Comparison of ENCODE assay signal across 11 cellular contexts in the genomic region with DNA sequence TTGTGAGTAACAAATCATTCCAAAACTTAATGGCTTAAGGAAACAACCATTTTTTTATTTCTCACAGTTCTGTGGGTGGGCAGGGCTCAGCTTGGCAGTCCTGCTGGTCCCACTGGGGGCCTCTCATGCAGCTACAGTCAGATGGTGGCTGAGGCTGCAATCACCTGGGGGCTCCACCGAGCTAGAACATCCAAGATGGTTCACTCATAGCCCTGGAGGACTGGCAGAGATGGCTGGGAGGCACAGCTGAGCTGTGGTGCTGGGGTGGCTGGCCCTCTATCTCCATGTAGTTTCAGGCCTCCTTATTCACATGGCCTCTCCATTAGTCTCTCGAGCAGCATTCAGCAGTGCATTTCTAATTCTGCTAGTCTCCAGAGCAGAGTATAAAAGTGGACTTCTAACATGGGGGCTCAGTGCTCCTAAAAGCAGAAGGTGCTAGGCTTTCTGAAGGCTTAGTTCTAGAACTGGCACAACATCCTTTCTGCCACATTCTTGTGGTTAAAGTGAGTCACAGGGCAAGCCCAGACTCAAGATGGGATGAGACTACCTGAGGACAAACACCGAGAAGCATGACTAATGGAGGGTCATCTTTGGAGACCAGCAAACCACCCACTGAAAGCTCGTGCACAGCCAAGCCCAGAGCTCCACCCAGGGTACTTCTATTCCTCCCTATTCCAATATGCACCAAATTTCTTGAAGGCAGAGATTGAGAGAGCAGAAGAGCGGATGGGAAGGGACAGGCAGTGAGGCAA. TPM values are rescaled to one million over a fixed set of nuclear protein-coding genes. Genes with fewer than 3 reads are reported as not detected.
DNase-seq lines count a peak whose midpoint lies in the region; ATAC-seq and TF ChIP-seq lines count a peak whose summit lies in the region.
"Had no signal": no experiment of that assay in that cellular context is flagged by ENCODE, and none has a peak within 500 bp of the region (broad histone marks: within the 10 kb centered on the region; RNA-seq: fewer than 3 reads in every experiment).

No MANE protein-coding gene starts in this region.

- H3K27ac ChIP-seq in Panc1 (ENCODE audit: low read length) = no peak overlapping the region
- H3K27ac ChIP-seq: SK-N-MC had no signal

- ATAC-seq in GM18861 (IDR thresholded peaks at IDR 0.05; ENCODE audit: unreplicated experiment) = peak; percentile 70
- peak; percentile 68 for ATAC-seq in Panc1
- no peak for ATAC-seq in GM21576 (IDR thresholded peaks at IDR 0.05; ENCODE audit: unreplicated experiment)
- no peak for ATAC-seq in natural killer cell

- no peaks in the 10 kb centered on the region for H3K36me3 Mint-ChIP-seq in natural killer cell

- H3K9me3 ChIP-seq in Panc1 (ENCODE audit: control insufficient read depth, insufficient read depth, low read depth, low read length) = no peaks in the 10 kb centered on the region

- no peaks in the 10 kb centered on the region for H3K9me3 Mint-ChIP-seq in natural killer cell

- peaks cover 5% of the 10 kb centered on the region for H3K4me1 ChIP-seq in Panc1 (ENCODE audit: control insufficient read depth, insufficient read depth, low read length)

- no peak overlapping the region for H3K27ac Mint-ChIP-seq in natural killer cell

- H3K27me3 Mint-ChIP-seq in natural killer cell (ENCODE audit: low read depth in 2 of 2) = peaks cover 2 to 12% of the 10 kb centered on the region in 2 donors

- POLR2A ChIA-PET in Panc1 (lab: Charles Lee) = no interaction called here

- TF ChIP-seq CTCF in Panc1 (IDR thresholded peaks at IDR 0.05) (no peak), fibroblast of pulmonary artery (IDR thresholded peaks at IDR 0.05; ENCODE audit: low read length, missing control alignments) (no peak), natural killer cell (IDR thresholded peaks at IDR 0.05) (no peak)

- H3K4me3 Mint-ChIP-seq in natural killer cell = no peak overlapping the region

- intact Hi-C loops in Panc1 (cut with micrococcal nuclease; ENCODE audit: unreplicated experiment) = no loop called here
- intact Hi-C loops in natural killer cell (cut with micrococcal nuclease) = no loop called here

- H3K4me3 ChIP-seq in Panc1 (ENCODE audit: low read depth in 2 of 2, low read length in 2 of 2) = no peak overlapping the region
- H3K4me3 ChIP-seq in fibroblast of pulmonary artery (replicated peaks; ENCODE audit: low read depth, low read length) = no peak overlapping the region
- H3K4me3 ChIP-seq: SK-N-MC had no signal

- H3K36me3 ChIP-seq in Panc1 (ENCODE audit: control insufficient read depth, insufficient read depth, low read length) = no peaks in the 10 kb centered on the region

- no TSS peak for BruUV-seq in Panc1 (replicated peaks; lab: Mats Ljungman, UMichigan)

- no peaks in the 10 kb centered on the region for H3K4me1 Mint-ChIP-seq in natural killer cell

- in situ Hi-C loops in Panc1 (cut with HindIII; ENCODE audit: low pct_unique_long_range_greater_than_20kb, low sequenced_read_pairs) = no loop called here

- CTCF ChIA-PET in Panc1 (lab: Charles Lee) = interaction anchor here (0.6 kb wide), 1 partner anchor 464 kb away, joined by 3 read pairs; no protein-coding TSS in a partner anchor

- DNase-seq in A172 (ENCODE audit: low spot score) = peak; percentile 99
- peak; percentile 72 for DNase-seq in Panc1 (ENCODE audit: low read depth, low spot score)
- peak; percentile 39 for DNase-seq in fibroblast of pulmonary artery (ENCODE audit: low read depth)
- DNase-seq in NOMO-1 treated with dmso at 0.1 percent for 144 hours (lab: John Stamatoyannopoulos, UW; ENCODE audit: unreplicated experiment) = no peak
- no peak for DNase-seq in OCI-M1 (lab: John Stamatoyannopoulos, UW)
- DNase-seq in natural killer cell = no peak
- DNase-seq: DMS79 treated with DMSO at 0.1 percent for 48 hours had no signal

- H3K27me3 ChIP-seq in Panc1 (ENCODE audit: control insufficient read depth, insufficient read depth, low read length) = no peaks in the 10 kb centered on the region

RNA-seq across cellular contexts. Expression of gene CAV3, which starts 6.3 kb away (rescaled TPM):
- 0.24 TPM in 1 of 2 replicates, not detected in the other for total RNA-seq in A172 (2014; rRNA removed; shearing (Covaris generic))
- total RNA-seq in Panc1 (2021; ENCODE audit: unreplicated experiment) = not detected
- polyA plus RNA-seq in Panc1 (2012; ENCODE audit: insufficient read length) = not detected
- total RNA-seq in natural killer cell = not detected
- polyA plus RNA-seq: neural cell had no signal

RNA-seq across cellular contexts. Expression of gene OXTR, which starts 29.5 kb away (rescaled TPM):
- 115 and 124 TPM in 2 replicates for total RNA-seq in A172 (2014; rRNA removed; shearing (Covaris generic))
- 2.7 TPM for total RNA-seq in Panc1 (2021; ENCODE audit: unreplicated experiment)
- 1.7 TPM for polyA plus RNA-seq in Panc1 (2012; ENCODE audit: insufficient read length)
- under 1 TPM; 0.14 to 0.33 (median 0.16) TPM for total RNA-seq in natural killer cell

Comparison
In these comparisons a context has a peak if more than half of its experiments do, and no peak if none do; other contexts are left out.
1. DNase-seq: peak in A172 (single experiment), Panc1 (single experiment) and fibroblast of pulmonary artery (single experiment); none in NOMO-1 treated with dmso at 0.1 percent for 144 hours (single experiment), OCI-M1 (single experiment) and natural killer cell (single experiment).
2. ATAC-seq: peak in GM18861 (single experiment) and Panc1 (single experiment); none in GM21576 (single experiment) and natural killer cell (0 of 3).
3. RNA of gene OXTR, which starts 29.5 kb away (total RNA-seq): 115 to 124 TPM in A172; 2.7 TPM in Panc1 (single experiment) and 0.14 to 0.33 TPM in natural killer cell; every median in the first group is over 10 times any median in the second.